Comparison of ENCODE assay signal across 21 cellular contexts in genomic region chr4:146485968-146486367, GRCh38. TPM values are rescaled to one million over a fixed set of nuclear protein-coding genes. Genes with fewer than 3 reads are reported as not detected.
DNase-seq lines count a peak whose midpoint lies in the region; ATAC-seq lines count a peak whose summit lies in the region.
"Had no signal": no experiment of that assay in that cellular context is flagged by ENCODE, and none has a peak within 500 bp of the region (broad histone marks: within the 10 kb centered on the region; RNA-seq: fewer than 3 reads in every experiment).

No MANE protein-coding gene starts in this region.

- peaks cover 44% of the 10 kb centered on the region for H3K36me3 Mint-ChIP-seq in activated CD4-positive, alpha-beta T cell treated with anti-CD3 and anti-CD28 coated beads for 36 hours (ENCODE audit: low read depth)
- H3K36me3 Mint-ChIP-seq in activated CD4-positive, alpha-beta T cell treated with anti-CD3 and anti-CD28 coated beads, Interleukin-2, amount 10 ng/mL, durations not matched to agents 7 days and 5 days (ENCODE audit: low read depth), result peaks cover 35% of the 10 kb centered on the region
- H3K36me3 Mint-ChIP-seq in stimulated activated effector memory CD8-positive, alpha-beta T cell treated with anti-CD3 and anti-CD28 coated beads, Interleukin-12 subunit alpha, Interleukin-12 subunit beta, amount 100 ng/mL, for 72 hours, result no peaks in the 10 kb centered on the region

- no peak overlapping the region for H3K4me3 ChIP-seq in effector memory CD4-positive, alpha-beta T cell (ENCODE audit: insufficient read depth, low read depth, low read length, poor library complexity, severe bottlenecking)
- H3K4me3 ChIP-seq: cardiac muscle cell, gastrocnemius medialis, right atrium auricular region, upper lobe of left lung had no signal

- H3K9me3 Mint-ChIP-seq in activated CD4-positive, alpha-beta T cell treated with anti-CD3 and anti-CD28 coated beads for 36 hours (ENCODE audit: low read depth), result peaks cover 20% of the 10 kb centered on the region
- peaks cover 25% of the 10 kb centered on the region for H3K9me3 Mint-ChIP-seq in activated CD4-positive, alpha-beta T cell treated with anti-CD3 and anti-CD28 coated beads, Interleukin-2, amount 10 ng/mL, durations not matched to agents 7 days and 5 days
- H3K9me3 Mint-ChIP-seq in stimulated activated effector memory CD8-positive, alpha-beta T cell treated with anti-CD3 and anti-CD28 coated beads, Interleukin-12 subunit alpha, Interleukin-12 subunit beta, amount 100 ng/mL, for 72 hours, result peaks cover 19% of the 10 kb centered on the region

- H3K4me1 Mint-ChIP-seq in activated CD4-positive, alpha-beta T cell treated with anti-CD3 and anti-CD28 coated beads for 36 hours, result peaks cover 21% of the 10 kb centered on the region
- peaks cover 20% of the 10 kb centered on the region for H3K4me1 Mint-ChIP-seq in activated CD4-positive, alpha-beta T cell treated with anti-CD3 and anti-CD28 coated beads, Interleukin-2, amount 10 ng/mL, durations not matched to agents 7 days and 5 days
- peaks cover 41% of the 10 kb centered on the region for H3K4me1 Mint-ChIP-seq in stimulated activated effector memory CD8-positive, alpha-beta T cell treated with anti-CD3 and anti-CD28 coated beads, Interleukin-12 subunit alpha, Interleukin-12 subunit beta, amount 100 ng/mL, for 72 hours
- H3K4me1 Mint-ChIP-seq: nephron progenitor cell had no signal

- H3K4me3 Mint-ChIP-seq in activated CD4-positive, alpha-beta T cell treated with anti-CD3 and anti-CD28 coated beads for 36 hours, result no peak overlapping the region
- H3K4me3 Mint-ChIP-seq in activated CD4-positive, alpha-beta T cell treated with anti-CD3 and anti-CD28 coated beads, Interleukin-2, amount 10 ng/mL, durations not matched to agents 7 days and 5 days, result no peak overlapping the region
- no peak overlapping the region for H3K4me3 Mint-ChIP-seq in stimulated activated effector memory CD8-positive, alpha-beta T cell treated with anti-CD3 and anti-CD28 coated beads, Interleukin-12 subunit alpha, Interleukin-12 subunit beta, amount 100 ng/mL, for 72 hours
- H3K4me3 Mint-ChIP-seq: nephron progenitor cell had no signal

- no peak overlapping the region for H3K27ac ChIP-seq in effector memory CD4-positive, alpha-beta T cell (ENCODE audit: insufficient read depth, low read length, poor library complexity, severe bottlenecking)
- H3K27ac ChIP-seq: cardiac muscle cell, gastrocnemius medialis, right atrium auricular region, upper lobe of left lung had no signal

- no peaks in the 10 kb centered on the region for H3K27me3 Mint-ChIP-seq in activated CD4-positive, alpha-beta T cell treated with anti-CD3 and anti-CD28 coated beads for 36 hours
- no peaks in the 10 kb centered on the region for H3K27me3 Mint-ChIP-seq in activated CD4-positive, alpha-beta T cell treated with anti-CD3 and anti-CD28 coated beads, Interleukin-2, amount 10 ng/mL, durations not matched to agents 7 days and 5 days
- H3K27me3 Mint-ChIP-seq: CD4-positive, CD25-positive, alpha-beta regulatory T cell had no signal

- ATAC-seq in activated CD4-positive, alpha-beta T cell treated with anti-CD3 and anti-CD28 coated beads for 36 hours, result peak; percentile 39
- ATAC-seq in GM21825 (IDR thresholded peaks at IDR 0.05; ENCODE audit: unreplicated experiment), result peak; percentile 50
- peak; percentile 66 for ATAC-seq in HG03175 (IDR thresholded peaks at IDR 0.05; ENCODE audit: unreplicated experiment)
- peak; percentile 66 for ATAC-seq in stimulated activated effector memory CD8-positive, alpha-beta T cell treated with anti-CD3 and anti-CD28 coated beads, Interleukin-12 subunit alpha, Interleukin-12 subunit beta, amount 100 ng/mL, for 72 hours
- ATAC-seq: gastrocnemius medialis had no signal

- H3K9me3 ChIP-seq in effector memory CD4-positive, alpha-beta T cell (ENCODE audit: control insufficient read depth, low read length), result peaks cover 9% of the 10 kb centered on the region

- peaks cover 3% of the 10 kb centered on the region for H3K4me1 ChIP-seq in effector memory CD4-positive, alpha-beta T cell (ENCODE audit: control insufficient read depth, insufficient read depth, low read length, poor library complexity, severe bottlenecking)
- H3K4me1 ChIP-seq: gastrocnemius medialis, right atrium auricular region, upper lobe of left lung had no signal

- no peak overlapping the region for H3K27ac Mint-ChIP-seq in activated CD4-positive, alpha-beta T cell treated with anti-CD3 and anti-CD28 coated beads for 36 hours
- no peak overlapping the region for H3K27ac Mint-ChIP-seq in activated CD4-positive, alpha-beta T cell treated with anti-CD3 and anti-CD28 coated beads, Interleukin-2, amount 10 ng/mL, durations not matched to agents 7 days and 5 days
- no peak overlapping the region for H3K27ac Mint-ChIP-seq in stimulated activated effector memory CD8-positive, alpha-beta T cell treated with anti-CD3 and anti-CD28 coated beads, Interleukin-12 subunit alpha, Interleukin-12 subunit beta, amount 100 ng/mL, for 72 hours
- H3K27ac Mint-ChIP-seq: nephron progenitor cell had no signal

- H3K36me3 ChIP-seq in effector memory CD4-positive, alpha-beta T cell (ENCODE audit: control insufficient read depth, insufficient read depth, low read length), result no peaks in the 10 kb centered on the region
- H3K36me3 ChIP-seq: cardiac muscle cell, gastrocnemius medialis, right atrium auricular region, upper lobe of left lung had no signal

- intact Hi-C loops in activated CD4-positive, alpha-beta T cell treated with anti-CD3 and anti-CD28 coated beads for 36 hours (cut with DNase I, micrococcal nuclease), result no loop called here

- no peak for DNase-seq in activated CD4-positive, alpha-beta T cell treated with anti-CD3 and anti-CD28 coated beads for 36 hours
- no peak for DNase-seq in activated CD4-positive, alpha-beta T cell treated with anti-CD3 and anti-CD28 coated beads, Interleukin-2, amount 10 ng/mL, durations not matched to agents 7 days and 5 days
- no peak for DNase-seq in stimulated activated effector memory CD8-positive, alpha-beta T cell treated with anti-CD3 and anti-CD28 coated beads, Interleukin-12 subunit alpha, Interleukin-12 subunit beta, amount 100 ng/mL, for 72 hours (ENCODE audit: low spot score in 2 of 2)
- DNase-seq in NCI-H510A (lab: John Stamatoyannopoulos, UW) (no peak), retina (no peak)
- no peak for DNase-seq in effector memory CD4-positive, alpha-beta T cell
- DNase-seq: 8988T; activated CD4-positive, CD25-positive, alpha-beta regulatory T cell treated with anti-CD3 and anti-CD28 coated beads, Interleukin-2, amount 50 U/mL, for 72 hours; activated T-cell treated with anti-CD3 and anti-CD28 coated beads for 4 hours; gastrocnemius medialis; immature natural killer cell; NCI-H2081; nephron progenitor cell; stimulated activated CD4-positive, alpha-beta T cell treated with anti-CD3 and anti-CD28 coated beads, Interleukin-4, amount 100 ng/mL, for 24 hours; T-helper 2 cell; upper lobe of left lung had no signal

- POLR2A ChIA-PET in activated CD4-positive, alpha-beta T cell treated with anti-CD3 and anti-CD28 coated beads for 36 hours (lab: Charles Lee), result no interaction called here
- POLR2A ChIA-PET in activated CD4-positive, alpha-beta T cell treated with anti-CD3 and anti-CD28 coated beads, Interleukin-2, amount 10 ng/mL, durations not matched to agents 7 days and 5 days (lab: Charles Lee), result no interaction called here

- no peaks in the 10 kb centered on the region for H3K27me3 ChIP-seq in effector memory CD4-positive, alpha-beta T cell (replicated peaks; ENCODE audit: control insufficient read depth, insufficient read depth, low read length, poor library complexity, severe bottlenecking)
- H3K27me3 ChIP-seq: cardiac muscle cell, gastrocnemius medialis, right atrium auricular region, upper lobe of left lung had no signal

- CTCF ChIA-PET in activated CD4-positive, alpha-beta T cell treated with anti-CD3 and anti-CD28 coated beads for 36 hours (lab: Charles Lee), result interaction anchor here (1.1 to 1.3 kb wide), 2 partner anchors 11 to 35 kb away, joined by 3 to 4 read pairs; no protein-coding TSS in a partner anchor
- CTCF ChIA-PET in activated CD4-positive, alpha-beta T cell treated with anti-CD3 and anti-CD28 coated beads, Interleukin-2, amount 10 ng/mL, durations not matched to agents 7 days and 5 days (lab: Charles Lee), result no interaction called here

RNA-seq across cellular contexts. Expression of gene SLC10A7, which starts 35.8 kb away (rescaled TPM):
- 10 to 100 TPM; 16.5 to 19.2 TPM for total RNA-seq in activated CD4-positive, alpha-beta T cell treated with anti-CD3 and anti-CD28 coated beads for 36 hours
- total RNA-seq in activated CD4-positive, alpha-beta T cell treated with anti-CD3 and anti-CD28 coated beads, Interleukin-2, amount 10 ng/mL, durations not matched to agents 7 days and 5 days, result 10 to 100 TPM; 15.9 to 23.3 TPM
